9 cellular contexts compared by ENCODE assay signal in genomic region chr22:17368144-17368726, GRCh38. TPM values are rescaled to one million over a fixed set of nuclear protein-coding genes. Genes with fewer than 3 reads are reported as not detected.
DNase-seq lines count a peak whose midpoint lies in the region; ATAC-seq and TF ChIP-seq lines count a peak whose summit lies in the region.
"Had no signal": no experiment of that assay in that cellular context is flagged by ENCODE, and none has a peak within 500 bp of the region (broad histone marks: within the 10 kb centered on the region; RNA-seq: fewer than 3 reads in every experiment).

No MANE protein-coding gene starts in this region.

- no peaks in the 10 kb centered on the region for H3K9me3 Mint-ChIP-seq in activated T-cell treated with anti-CD3 and anti-CD28 coated beads, Interleukin-2, amount 50 U/mL, for 24 hours
- H3K9me3 Mint-ChIP-seq in activated naive CD8-positive, alpha-beta T cell treated with anti-CD3 and anti-CD28 coated beads for 36 hours: no peaks in the 10 kb centered on the region

- peak overlapping the region; percentile 42 to 60 for H3K4me3 ChIP-seq in left lung
- H3K4me3 ChIP-seq in subcutaneous abdominal adipose tissue (ENCODE audit: low read depth in 1 of 5, low read length in 5 of 5): peak overlapping the region in 4 of 5 donors; percentile 50 to 62 (median 57)

- H3K36me3 ChIP-seq in left lung (no peaks in the 10 kb centered on the region), subcutaneous abdominal adipose tissue (ENCODE audit: control insufficient read depth in 5 of 5, insufficient read depth in 5 of 5, low read length in 5 of 5) (no peaks in the 10 kb centered on the region)
- H3K36me3 ChIP-seq: adrenal gland had no signal

- peak overlapping the region in 2 of 5 donors; percentile 37 to 52 for H3K9ac ChIP-seq in subcutaneous abdominal adipose tissue (ENCODE audit: low read length in 5 of 5)

- peak overlapping the region; percentile 74 to 87 for H3K27ac ChIP-seq in left lung
- H3K27ac ChIP-seq in subcutaneous abdominal adipose tissue (ENCODE audit: low read depth, low read length): no peak overlapping the region

- intact Hi-C loops in left lung (cut with DNase I): no loop called here

- DNase-seq in activated T-cell treated with anti-CD3 and anti-CD28 coated beads, Interleukin-2, amount 50 U/mL, for 24 hours: peak; percentile 31
- DNase-seq in activated T-cell treated with anti-CD3 and anti-CD28 coated beads for 4 hours: no peak
- DNase-seq in activated naive CD8-positive, alpha-beta T cell treated with anti-CD3 and anti-CD28 coated beads for 36 hours: no peak
- DNase-seq in left lung: no peak
- no peak for DNase-seq in cerebellar cortex (ENCODE audit: low spot score)
- DNase-seq in NK-92 (lab: John Stamatoyannopoulos, UW; ENCODE audit: unreplicated experiment): no peak

- H3K27me3 ChIP-seq in left lung (peaks cover 7 to 77% of the 10 kb centered on the region in 2 donors), subcutaneous abdominal adipose tissue (ENCODE audit: control insufficient read depth in 5 of 5, insufficient read depth in 4 of 5, low read length in 5 of 5) (peaks cover 24 to 48% (median 28%) of the 10 kb centered on the region in 5 donors)

- TF ChIP-seq CTCF in left lung (IDR thresholded peaks at IDR 0.05): no peak

- H3K27me3 Mint-ChIP-seq in activated T-cell treated with anti-CD3 and anti-CD28 coated beads, Interleukin-2, amount 50 U/mL, for 24 hours: peaks cover 64% of the 10 kb centered on the region
- H3K27me3 Mint-ChIP-seq in activated naive CD8-positive, alpha-beta T cell treated with anti-CD3 and anti-CD28 coated beads for 36 hours: peaks cover 67% of the 10 kb centered on the region

- peak overlapping the region; percentile 62 for H3K4me3 Mint-ChIP-seq in activated T-cell treated with anti-CD3 and anti-CD28 coated beads, Interleukin-2, amount 50 U/mL, for 24 hours
- H3K4me3 Mint-ChIP-seq in activated naive CD8-positive, alpha-beta T cell treated with anti-CD3 and anti-CD28 coated beads for 36 hours: peak overlapping the region; percentile 67

- H3K4me1 Mint-ChIP-seq in activated T-cell treated with anti-CD3 and anti-CD28 coated beads, Interleukin-2, amount 50 U/mL, for 24 hours (ENCODE audit: low read depth): peaks cover 24% of the 10 kb centered on the region
- H3K4me1 Mint-ChIP-seq in activated naive CD8-positive, alpha-beta T cell treated with anti-CD3 and anti-CD28 coated beads for 36 hours: peaks cover 17% of the 10 kb centered on the region

- no peak overlapping the region for H3K27ac Mint-ChIP-seq in activated T-cell treated with anti-CD3 and anti-CD28 coated beads, Interleukin-2, amount 50 U/mL, for 24 hours
- peak overlapping the region; percentile 18 for H3K27ac Mint-ChIP-seq in activated naive CD8-positive, alpha-beta T cell treated with anti-CD3 and anti-CD28 coated beads for 36 hours

- no peaks in the 10 kb centered on the region for H3K9me3 ChIP-seq in left lung
- H3K9me3 ChIP-seq in subcutaneous abdominal adipose tissue (ENCODE audit: control insufficient read depth in 5 of 5, low read length in 5 of 5): no peaks in the 10 kb centered on the region
- H3K9me3 ChIP-seq: adrenal gland had no signal

- ATAC-seq in left lung (no peak), GM18519 (IDR thresholded peaks at IDR 0.05; ENCODE audit: low FRiP score, unreplicated experiment) (no peak)

- H3K4me1 ChIP-seq in left lung (peaks cover 10 to 26% of the 10 kb centered on the region in 2 donors), subcutaneous abdominal adipose tissue (ENCODE audit: control insufficient read depth in 5 of 5, insufficient read depth in 5 of 5, low read length in 5 of 5) (peaks cover 0 to 24% (median 18%) of the 10 kb centered on the region in 5 donors)

- H3K36me3 Mint-ChIP-seq in activated T-cell treated with anti-CD3 and anti-CD28 coated beads, Interleukin-2, amount 50 U/mL, for 24 hours (ENCODE audit: low read depth): no peaks in the 10 kb centered on the region
- H3K36me3 Mint-ChIP-seq in activated naive CD8-positive, alpha-beta T cell treated with anti-CD3 and anti-CD28 coated beads for 36 hours: no peaks in the 10 kb centered on the region

RNA-seq across cellular contexts. Expression of gene CECR2, which starts 1.0 kb away (rescaled TPM):
- under 1 TPM; 0.10 to 0.26 TPM for total RNA-seq in activated naive CD8-positive, alpha-beta T cell treated with anti-CD3 and anti-CD28 coated beads for 36 hours
- total RNA-seq in left lung: 1 to 10 TPM; 8.0 to 9.9 TPM

Comparison
In these comparisons a context has a peak if more than half of its experiments do, and no peak if none do; other contexts are left out.
1. RNA of gene CECR2, which starts 1.0 kb away (total RNA-seq): 8.0 to 9.9 TPM in left lung; 0.10 to 0.26 TPM in activated naive CD8-positive, alpha-beta T cell treated with anti-CD3 and anti-CD28 coated beads for 36 hours; every median in the first group is over 4 times any median in the second.